25 cellular contexts compared by ENCODE assay signal in genomic region chr19:2646866-2647535, GRCh38.
"Had no signal": no experiment of that assay in that cellular context is flagged by ENCODE, and none has a peak within 500 bp of the region (broad histone marks: within the 10 kb centered on the region; RNA-seq: fewer than 3 reads in every experiment).

No MANE protein-coding gene starts in this region.

- H3K4me1 ChIP-seq: left lung, lower lobe of right lung, right atrium auricular region, right lobe of liver, suprapubic skin, tibial artery, upper lobe of right lung had no signal

- H3K9me3 ChIP-seq: left lung, lower lobe of right lung, neutrophil, ovary, right atrium auricular region, right lobe of liver, stomach, suprapubic skin, thoracic aorta, tibial artery, upper lobe of right lung had no signal

- H3K4me2 ChIP-seq: hepatocyte, smooth muscle cell had no signal

- H3K27ac ChIP-seq: hepatocyte, left lung, lower lobe of right lung, neutrophil, ovary, right atrium auricular region, right lobe of liver, stomach, suprapubic skin, thoracic aorta, tibial artery, upper lobe of right lung had no signal

- H3K4me3 ChIP-seq: hepatocyte, left lung, lower lobe of right lung, ovary, right atrium auricular region, right lobe of liver, smooth muscle cell, stomach, suprapubic skin, thoracic aorta, tibial artery, upper lobe of right lung had no signal

- DNase-seq: islet precursor cell; kidney glomerular epithelial cell; left cardiac atrium; lower lobe of right lung; mammary epithelial cell; mesenchymal stem cell; occipital lobe; ovary; right lobe of liver; stimulated activated CD4-positive, alpha-beta T cell treated with anti-CD3 and anti-CD28 coated beads, Interleukin-1b, Interleukin-23, amount 100 ng/mL, for 48 hours; stimulated activated CD4-positive, alpha-beta T cell treated with anti-CD3 and anti-CD28 coated beads, Interleukin-2, amount 100 ng/mL, for 48 hours; stimulated activated CD4-positive, alpha-beta T cell treated with anti-CD3 and anti-CD28 coated beads, Interleukin-4, amount 100 ng/mL, for 4 hours; stimulated activated CD8-positive, alpha-beta memory T cell treated with anti-CD3 and anti-CD28 coated beads, Interleukin-4, amount 100 ng/mL, for 48 hours; stimulated activated naive CD8-positive, alpha-beta T cell treated with anti-CD3 and anti-CD28 coated beads, Interleukin-15, Interleukin-2, amounts not matched to agents 100 U/mL and 50 U/mL, for 24 hours; stomach; tibial artery; trophoblast cell; upper lobe of right lung had no signal

- H2AFZ ChIP-seq: hepatocyte had no signal

- H3K36me3 ChIP-seq: left lung, lower lobe of right lung, ovary, right atrium auricular region, right lobe of liver, suprapubic skin, thoracic aorta, tibial artery, upper lobe of right lung had no signal

- H3K27me3 ChIP-seq: hepatocyte, left lung, neutrophil, ovary, right atrium auricular region, right lobe of liver, stomach, suprapubic skin, upper lobe of right lung had no signal
